1 cellular context compared by ENCODE assay signal in the genomic region with DNA sequence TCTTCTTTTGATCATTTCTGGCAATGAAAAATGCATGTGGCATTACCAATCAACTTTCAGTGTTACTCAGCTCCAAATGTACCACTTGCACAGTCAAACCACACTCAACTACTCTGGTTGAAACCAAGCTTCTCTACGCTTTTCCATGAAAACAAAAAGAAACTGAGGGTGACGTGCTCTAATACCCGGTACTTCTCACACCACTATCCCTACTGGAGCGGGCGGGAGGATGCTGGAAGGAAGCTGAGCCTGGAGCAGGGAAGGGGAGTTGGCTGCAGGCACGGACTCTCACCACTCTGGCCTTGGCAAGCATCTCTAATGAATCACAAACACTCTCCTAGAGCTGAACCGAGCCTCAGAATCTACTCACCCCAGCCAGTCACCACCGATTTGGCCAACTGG.
TF ChIP-seq lines count a peak whose summit lies in the region.

No MANE protein-coding gene starts in this region.

TF ChIP-seq in GM12878, 131 proteins besides CTCF, POLR2A, EP300 and RAD21:
- TF ChIP-seq RUNX3 (IDR thresholded peaks at IDR 0.05; ENCODE audit: low read length) (peak; percentile 71), EED (IDR thresholded peaks at IDR 0.05; ENCODE audit: low read depth) (peak; percentile 83), MAX (IDR thresholded peaks at IDR 0.05; ENCODE audit: low read depth, low read length) (no peak), NFXL1 (IDR thresholded peaks at IDR 0.05; ENCODE audit: borderline replicate concordance) (no peak), JUNB (IDR thresholded peaks at IDR 0.05) (peak; percentile 78), ATF7 (IDR thresholded peaks at IDR 0.05; ENCODE audit: low read depth) (no peak), NFIC (IDR thresholded peaks at IDR 0.05; ENCODE audit: low read depth, low read length) (peak; percentile 20; the same call in 1 of the 2 replicates), IKZF1 (conservative IDR thresholded peaks at IDR 0.05) (peak; percentile 55), ATF3 (IDR thresholded peaks at IDR 0.05; ENCODE audit: borderline replicate concordance, extremely low read depth, low read depth, low read length) (no peak), IKZF2 (IDR thresholded peaks at IDR 0.05) (0 out of 4 replicates have a peak, but pooled peaks have one; percentile 27 to 35), PML (IDR thresholded peaks at IDR 0.05; ENCODE audit: low read length) (no peak)
- TF ChIP-seq, protein P1, sequence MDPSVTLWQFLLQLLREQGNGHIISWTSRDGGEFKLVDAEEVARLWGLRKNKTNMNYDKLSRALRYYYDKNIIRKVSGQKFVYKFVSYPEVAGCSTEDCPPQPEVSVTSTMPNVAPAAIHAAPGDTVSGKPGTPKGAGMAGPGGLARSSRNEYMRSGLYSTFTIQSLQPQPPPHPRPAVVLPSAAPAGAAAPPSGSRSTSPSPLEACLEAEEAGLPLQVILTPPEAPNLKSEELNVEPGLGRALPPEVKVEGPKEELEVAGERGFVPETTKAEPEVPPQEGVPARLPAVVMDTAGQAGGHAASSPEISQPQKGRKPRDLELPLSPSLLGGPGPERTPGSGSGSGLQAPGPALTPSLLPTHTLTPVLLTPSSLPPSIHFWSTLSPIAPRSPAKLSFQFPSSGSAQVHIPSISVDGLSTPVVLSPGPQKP (IDR thresholded peaks at IDR 0.05; ENCODE audit: low read depth, low read length): no peak
